8 cellular contexts compared by ENCODE assay signal in genomic region chr10:68471063-68471585, GRCh38. TPM values are rescaled to one million over a fixed set of nuclear protein-coding genes. Genes with fewer than 3 reads are reported as not detected.
DNase-seq lines count a peak whose midpoint lies in the region; ATAC-seq, FAIRE-seq and TF ChIP-seq lines count a peak whose summit lies in the region.

No MANE protein-coding gene starts in this region.

- ATAC-seq in activated T-cell treated with anti-CD3 and anti-CD28 coated beads, Interleukin-2, amount 50 U/mL, for 4 hours = peak in 1 of 2 donors; percentile 4
- no peak for ATAC-seq in gastrocnemius medialis

- intact Hi-C loops in gastrocnemius medialis (cut with DNase I; ENCODE audit: low total_unique reads) = no loop called here

- TF ChIP-seq POLR2A in gastrocnemius medialis (IDR thresholded peaks at IDR 0.05) = no peak

- no peak for TF ChIP-seq CTCF in fibroblast of lung (conservative IDR thresholded peaks at IDR 0.05 in 1 of 2, IDR thresholded peaks at IDR 0.05 in 1 of 2; ENCODE audit: low read depth in 1 of 2, low read length in 2 of 2)
- TF ChIP-seq CTCF in gastrocnemius medialis (IDR thresholded peaks at IDR 0.05 in 4 of 5, conservative IDR thresholded peaks at IDR 0.05 in 1 of 5) = no peak

- peak overlapping the region; percentile 94 for H2AFZ ChIP-seq in fibroblast of lung (ENCODE audit: low read length)

- no peaks in the 10 kb centered on the region for H3K4me1 ChIP-seq in fibroblast of lung (ENCODE audit: control insufficient read depth, extremely low read depth, insufficient read depth, low read length)
- peaks cover 8 to 13% of the 10 kb centered on the region in 2 donors for H3K4me1 ChIP-seq in gastrocnemius medialis

- peak overlapping the region; percentile 98 for H3K4me3 Mint-ChIP-seq in activated T-cell treated with anti-CD3 and anti-CD28 coated beads, Interleukin-2, amount 50 U/mL, for 4 hours

- no peak for DNase-seq in activated T-cell treated with anti-CD3 and anti-CD28 coated beads, Interleukin-2, amount 50 U/mL, for 4 hours
- no peak for DNase-seq in activated T-cell treated with anti-CD3 and anti-CD28 coated beads, Interleukin-2, amount 50 U/mL, for 48 hours
- DNase-seq in RKO (ENCODE audit: low spot score) (peak; percentile 16), fibroblast of lung (ENCODE audit: low read depth in 2 of 2) (peak in 1 of 2 donors; percentile 3), gastrocnemius medialis (no peak), COLO668 (lab: John Stamatoyannopoulos, UW; ENCODE audit: unreplicated experiment) (no peak), NCI-H1694 treated with DMSO at 0.1 percent for 48 hours (lab: John Stamatoyannopoulos, UW) (no peak), frontal cortex (ENCODE audit: low spot score in 2 of 2) (no peak)

- peaks cover 18% of the 10 kb centered on the region for H3K79me2 ChIP-seq in fibroblast of lung (ENCODE audit: control insufficient read depth, insufficient read depth, low read length)

- no peaks in the 10 kb centered on the region for H3K27me3 ChIP-seq in fibroblast of lung (ENCODE audit: control insufficient read depth, insufficient read depth, low read length)
- no peaks in the 10 kb centered on the region for H3K27me3 ChIP-seq in gastrocnemius medialis

- no peaks in the 10 kb centered on the region for H3K27me3 Mint-ChIP-seq in activated T-cell treated with anti-CD3 and anti-CD28 coated beads, Interleukin-2, amount 50 U/mL, for 4 hours (ENCODE audit: low read depth)

- peaks cover 19% of the 10 kb centered on the region for H3K4me1 Mint-ChIP-seq in activated T-cell treated with anti-CD3 and anti-CD28 coated beads, Interleukin-2, amount 50 U/mL, for 4 hours (ENCODE audit: low read depth)

- H3K4me3 ChIP-seq in fibroblast of lung (replicated peaks in 1 of 4; ENCODE audit: control extremely low read depth in 1 of 4, insufficient read depth in 1 of 4, low read depth in 3 of 4, low read length in 4 of 4) = peak overlapping the region; percentile 86 to 91 (median 86)
- H3K4me3 ChIP-seq in gastrocnemius medialis = peak overlapping the region; percentile 58 to 74 (median 62)

- peak overlapping the region; percentile 94 for H3K4me2 ChIP-seq in fibroblast of lung (ENCODE audit: extremely low read depth, insufficient read depth, low read length)

- no peaks in the 10 kb centered on the region for H3K36me3 ChIP-seq in fibroblast of lung (ENCODE audit: control insufficient read depth, insufficient read depth, low read length)
- H3K36me3 ChIP-seq in gastrocnemius medialis = no peaks in the 10 kb centered on the region

- H3K9me3 ChIP-seq in fibroblast of lung (ENCODE audit: control insufficient read depth, insufficient read depth, low read depth, low read length) (no peaks in the 10 kb centered on the region), gastrocnemius medialis (no peaks in the 10 kb centered on the region)

- no peaks in the 10 kb centered on the region for H3K36me3 Mint-ChIP-seq in activated T-cell treated with anti-CD3 and anti-CD28 coated beads, Interleukin-2, amount 50 U/mL, for 4 hours (ENCODE audit: insufficient read depth)

- no peaks in the 10 kb centered on the region for H3K9me3 Mint-ChIP-seq in activated T-cell treated with anti-CD3 and anti-CD28 coated beads, Interleukin-2, amount 50 U/mL, for 4 hours

- H3K9ac ChIP-seq in fibroblast of lung (ENCODE audit: insufficient read depth, low read length) = peak overlapping the region; percentile 77

- FAIRE-seq in frontal cortex (lab: Jason Lieb, UNC) = no peak

- peak overlapping the region; percentile 63 for H3K27ac ChIP-seq in fibroblast of lung (ENCODE audit: insufficient read depth, low read length)
- H3K27ac ChIP-seq in gastrocnemius medialis = no peak overlapping the region

- in situ Hi-C loops in gastrocnemius medialis (cut with MboI; ENCODE audit: low sequenced_read_pairs in 4 of 4) = no loop called here

- H4K20me1 ChIP-seq in fibroblast of lung (ENCODE audit: control insufficient read depth, extremely low read depth, insufficient read depth, low read length) = no peaks in the 10 kb centered on the region

RNA-seq across cellular contexts. Expression of gene DNA2, which starts 0.6 kb away (rescaled TPM):
- 10 to 100 TPM; 15.1 to 27.1 (median 20.0) TPM for total RNA-seq in activated T-cell treated with anti-CD3 and anti-CD28 coated beads, Interleukin-2, amount 50 U/mL, for 4 hours
- total RNA-seq in fibroblast of lung (5.6 and 6.4 TPM in 2 replicates), gastrocnemius medialis (1 to 10 TPM; 1.0 to 2.3 (median 1.9) TPM), frontal cortex (39.1 TPM)
- 2.6 and 5.7 TPM in 2 replicates for polyA plus RNA-seq in fibroblast of lung
- 1.4 and 3.3 TPM in 2 replicates for polyA plus RNA-seq in fibroblast of lung (2012)
- not detected in 2 replicates for polyA minus RNA-seq in fibroblast of lung (ENCODE audit: low replicate concordance)

RNA-seq across cellular contexts. Expression of gene SLC25A16, which starts 56.2 kb away (rescaled TPM):
- total RNA-seq in activated T-cell treated with anti-CD3 and anti-CD28 coated beads, Interleukin-2, amount 50 U/mL, for 4 hours = 10 to 100 TPM; 16.0 to 21.4 (median 18.5) TPM
- 8.2 and 15.7 TPM in 2 replicates for total RNA-seq in fibroblast of lung
- polyA plus RNA-seq in fibroblast of lung = 24.1 and 29.5 TPM in 2 replicates
- polyA plus RNA-seq in fibroblast of lung (2012) = 12.8 and 13.9 TPM in 2 replicates
- 2.5 and 3.1 TPM in 2 replicates for polyA minus RNA-seq in fibroblast of lung (ENCODE audit: low replicate concordance)
- 10 to 100 TPM in 2 of 4 donors, 1 to 10 TPM in 2; 5.1 to 40.7 (median 9.4) TPM for total RNA-seq in gastrocnemius medialis
- 45.7 TPM for total RNA-seq in frontal cortex
